25 cellular contexts compared by ENCODE assay signal in genomic region chr14:69943084-69943797, GRCh38.
DNase-seq lines count a peak whose midpoint lies in the region; ATAC-seq and TF ChIP-seq lines count a peak whose summit lies in the region.
"Had no signal": no experiment of that assay in that cellular context is flagged by ENCODE, and none has a peak within 500 bp of the region (broad histone marks: within the 10 kb centered on the region; RNA-seq: fewer than 3 reads in every experiment).

No MANE protein-coding gene starts in this region.

- in situ Hi-C loops in HAP-1 (cut with MboI; ENCODE audit: low sequenced_read_pairs): no loop called here

- no peak for TF ChIP-seq CTCF in body of pancreas (IDR thresholded peaks at IDR 0.05)
- TF ChIP-seq CTCF in esophagus squamous epithelium (IDR thresholded peaks at IDR 0.05): no peak
- no peak for TF ChIP-seq CTCF in psoas muscle (IDR thresholded peaks at IDR 0.05)

- peaks cover 30% of the 10 kb centered on the region for H3K4me1 ChIP-seq in body of pancreas
- H3K4me1 ChIP-seq in esophagus squamous epithelium: no peaks in the 10 kb centered on the region
- no peaks in the 10 kb centered on the region for H3K4me1 ChIP-seq in psoas muscle
- no peaks in the 10 kb centered on the region for H3K4me1 ChIP-seq in HAP-1

- H3K36me3 ChIP-seq in body of pancreas (replicated peaks in 1 of 2; ENCODE audit: insufficient read depth in 1 of 2, low read depth in 2 of 2) (no peaks in the 10 kb centered on the region), esophagus squamous epithelium (no peaks in the 10 kb centered on the region), psoas muscle (ENCODE audit: insufficient read depth in 1 of 2, low read depth in 1 of 2) (no peaks in the 10 kb centered on the region), HAP-1 (replicated peaks) (no peaks in the 10 kb centered on the region)
- H3K36me3 ChIP-seq: thoracic aorta had no signal

- DNase-seq in NCI-H82 (lab: John Stamatoyannopoulos, UW): peak; percentile 44
- DNase-seq in NCI-H82 treated with DMSO at 0.1 percent for 48 hours (lab: John Stamatoyannopoulos, UW; ENCODE audit: unreplicated experiment): no peak
- DNase-seq in body of pancreas: peak; percentile 26 to 42 (median 36)
- peak; percentile 14 for DNase-seq in mucosa of gallbladder (ENCODE audit: low spot score)
- DNase-seq in esophagus squamous epithelium (lab: John Stamatoyannopoulos, UW): no peak
- no peak for DNase-seq in psoas muscle
- no peak for DNase-seq in HAP-1 (ENCODE audit: low spot score in 2 of 2)
- no peak for DNase-seq in posterior vena cava (ENCODE audit: low spot score)
- DNase-seq: activated CD4-positive, alpha-beta T cell treated with anti-CD3 and anti-CD28 coated beads, Interleukin-2, amount 50 U/mL, for 1 hour; activated T-cell treated with anti-CD3 and anti-CD28 coated beads, Interleukin-2, amount 50 U/mL, for 4 hours; AML-193; CD4-positive, alpha-beta T cell; DMS 273 treated with DMSO at 0.1 percent for 48 hours; H9; midbrain; natural killer cell; NCI-H1436; PC-9; posterior cingulate gyrus; stimulated activated CD4-positive, alpha-beta T cell treated with anti-CD3 and anti-CD28 coated beads, Interleukin-15, amount 100 ng/mL, for 24 hours; stimulated activated naive CD4-positive, alpha-beta T cell treated with Interleukin-2 at 50 U/mL for 16 hours; SW 1271 had no signal

- ATAC-seq in body of pancreas: peak; percentile 43
- ATAC-seq in psoas muscle: no peak
- ATAC-seq: activated T-cell treated with anti-CD3 and anti-CD28 coated beads, Interleukin-2, amount 50 U/mL, for 4 hours; natural killer cell; Right ventricle myocardium inferior; WTC11 had no signal

- H3K27ac ChIP-seq in body of pancreas (peak overlapping the region; percentile 51 to 87 (median 68)), esophagus squamous epithelium (no peak overlapping the region), psoas muscle (no peak overlapping the region)
- H3K27ac ChIP-seq: PC-9, thoracic aorta had no signal

- TF ChIP-seq POLR2A in body of pancreas (IDR thresholded peaks at IDR 0.05) (no peak), esophagus squamous epithelium (IDR thresholded peaks at IDR 0.05) (no peak)

- WGBS in body of pancreas, 2 donors: 12 to 17% methylated on average over 12 of the region's 12 CpGs
- WGBS in esophagus squamous epithelium, 2 donors: 51 to 55% methylated on average over 8 to 9 of the region's 12 CpGs
- 54 to 60% (median 56%) methylated on average over 12 of the region's 12 CpGs for WGBS in psoas muscle, 3 donors

- intact Hi-C loops in body of pancreas (cut with DNase I): no loop called here
- intact Hi-C loops in esophagus squamous epithelium (cut with DNase I): no loop called here
- intact Hi-C loops in psoas muscle (cut with DNase I): no loop called here
- intact Hi-C loops in posterior vena cava (cut with DNase I): no loop called here

- H3K27me3 ChIP-seq in body of pancreas (no peaks in the 10 kb centered on the region), esophagus squamous epithelium (peaks cover 0 to 55% (median 0%) of the 10 kb centered on the region in 4 donors), psoas muscle (ENCODE audit: insufficient read depth in 3 of 3, low read length in 2 of 3) (peaks cover 0 to 3% (median 0%) of the 10 kb centered on the region in 3 donors), HAP-1 (ENCODE audit: low read depth) (0 out of 2 replicates have a peak, but pooled peaks cover 4% of the 10 kb centered on the region)

- H3K9me3 ChIP-seq in body of pancreas (no peaks in the 10 kb centered on the region), esophagus squamous epithelium (peaks cover 0 to 9% (median 6%) of the 10 kb centered on the region in 3 donors), psoas muscle (peaks cover 10% of the 10 kb centered on the region), HAP-1 (no peaks in the 10 kb centered on the region)

- H3K4me3 ChIP-seq in body of pancreas (no peak overlapping the region), esophagus squamous epithelium (no peak overlapping the region), psoas muscle (no peak overlapping the region), HAP-1 (no peak overlapping the region)
- H3K4me3 ChIP-seq: PC-9, thoracic aorta had no signal

Comparison
In these comparisons a context has a peak if more than half of its experiments do, and no peak if none do; other contexts are left out.
1. DNase-seq: peak in NCI-H82 (single experiment), body of pancreas (4 of 4) and mucosa of gallbladder (single experiment); none in NCI-H82 treated with DMSO at 0.1 percent for 48 hours (single experiment), esophagus squamous epithelium (single experiment), psoas muscle (0 of 2), HAP-1 (0 of 2) and posterior vena cava (single experiment).
2. H3K27ac ChIP-seq: peak in body of pancreas (4 of 4); none in esophagus squamous epithelium (0 of 4) and psoas muscle (single experiment).